Comparison of ENCODE assay signal across 24 cellular contexts in the genomic region with DNA sequence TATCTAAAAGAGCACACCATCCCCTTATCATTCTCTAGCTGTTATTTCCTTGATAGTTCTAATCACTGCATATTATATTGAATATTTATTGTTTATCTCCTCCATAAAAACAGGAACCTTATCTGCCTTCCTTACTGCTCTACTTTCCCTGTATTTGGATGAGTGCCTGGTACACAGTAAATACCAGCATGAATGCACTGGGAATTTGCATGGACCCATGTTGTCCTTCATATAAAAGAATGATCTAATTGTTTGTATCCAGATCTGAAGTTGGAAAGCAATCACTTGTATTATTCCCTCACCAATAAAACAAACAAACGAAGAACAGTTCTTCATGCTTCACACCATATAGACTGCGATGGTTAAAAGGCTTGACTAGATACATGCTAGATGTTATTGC. TPM values are rescaled to one million over a fixed set of nuclear protein-coding genes. Genes with fewer than 3 reads are reported as not detected.
DNase-seq lines count a peak whose midpoint lies in the region; ATAC-seq and TF ChIP-seq lines count a peak whose summit lies in the region.
"Had no signal": no experiment of that assay in that cellular context is flagged by ENCODE, and none has a peak within 500 bp of the region (broad histone marks: within the 10 kb centered on the region; RNA-seq: fewer than 3 reads in every experiment).

No MANE protein-coding gene starts in this region.

- intact Hi-C loops in dorsolateral prefrontal cortex (cut with DNase I), result no loop called here

- TF ChIP-seq CTCF in dorsolateral prefrontal cortex (IDR thresholded peaks at IDR 0.05 in 54 of 56, conservative IDR thresholded peaks at IDR 0.05 in 2 of 56; ENCODE audit: low read depth in 1 of 56, partially characterized antibody in 56 of 56), result no peak

- H3K4me3 ChIP-seq in dorsolateral prefrontal cortex, result no peak overlapping the region
- H3K4me3 ChIP-seq: GM23338 had no signal

- peak overlapping the region in 40 of 59 donors; percentile 2 to 75 (median 44) for H3K27ac ChIP-seq in dorsolateral prefrontal cortex
- H3K27ac ChIP-seq: RWPE1 had no signal

- peaks cover 5% of the 10 kb centered on the region for H3K36me3 Mint-ChIP-seq in activated T-cell treated with anti-CD3 and anti-CD28 coated beads, Interleukin-2, amount 50 U/mL, for 24 hours (ENCODE audit: low read depth)

- H3K27me3 ChIP-seq in dorsolateral prefrontal cortex, result no peaks in the 10 kb centered on the region
- H3K27me3 ChIP-seq: BE2C had no signal

- in situ Hi-C loops in G401 (cut with HindIII; ENCODE audit: low sequenced_read_pairs), result no loop called here

- H3K27ac Mint-ChIP-seq in activated T-cell treated with anti-CD3 and anti-CD28 coated beads, Interleukin-2, amount 50 U/mL, for 24 hours, result no peak overlapping the region
- H3K27ac Mint-ChIP-seq: CD14-positive monocyte; CD8-positive, alpha-beta memory T cell; GM23338; H9 had no signal

- H3K4me1 Mint-ChIP-seq in activated T-cell treated with anti-CD3 and anti-CD28 coated beads, Interleukin-2, amount 50 U/mL, for 24 hours (ENCODE audit: low read depth), result no peaks in the 10 kb centered on the region
- H3K4me1 Mint-ChIP-seq: GM23338, H9 had no signal

- H3K9me3 Mint-ChIP-seq in activated T-cell treated with anti-CD3 and anti-CD28 coated beads, Interleukin-2, amount 50 U/mL, for 24 hours, result no peaks in the 10 kb centered on the region
- H3K9me3 Mint-ChIP-seq: CD8-positive, alpha-beta memory T cell; GM23338; H9 had no signal

- ATAC-seq in HG02588 (IDR thresholded peaks at IDR 0.05; ENCODE audit: unreplicated experiment), result no peak
- ATAC-seq in GM21390 (IDR thresholded peaks at IDR 0.05; ENCODE audit: unreplicated experiment), result no peak
- ATAC-seq: GM23338, HepG2, Panc1 had no signal

- no peaks in the 10 kb centered on the region for H3K27me3 Mint-ChIP-seq in activated T-cell treated with anti-CD3 and anti-CD28 coated beads, Interleukin-2, amount 50 U/mL, for 24 hours
- H3K27me3 Mint-ChIP-seq: CD8-positive, alpha-beta memory T cell had no signal

- no peak overlapping the region for H3K4me3 Mint-ChIP-seq in activated T-cell treated with anti-CD3 and anti-CD28 coated beads, Interleukin-2, amount 50 U/mL, for 24 hours
- H3K4me3 Mint-ChIP-seq: CD14-positive monocyte; CD8-positive, alpha-beta memory T cell; GM23338; H9 had no signal

- peak; percentile 63 for DNase-seq in G401 (ENCODE audit: low spot score)
- DNase-seq in NCI-H526 (lab: John Stamatoyannopoulos, UW), result peak; percentile 80 to 86
- no peak for DNase-seq in dorsolateral prefrontal cortex
- peak; percentile 26 for DNase-seq in putamen (ENCODE audit: low spot score)
- no peak for DNase-seq in activated T-cell treated with anti-CD3 and anti-CD28 coated beads, Interleukin-2, amount 50 U/mL, for 24 hours
- no peak for DNase-seq in foreskin melanocyte
- DNase-seq: BE2C; CD8-positive, alpha-beta memory T cell; H9; Kasumi-1; MV-4-11; NCI-H1105; NCI-H1436 treated with DMSO at 0.1 percent for 48 hours; NCI-H1930; NCI-H2227 treated with DMSO at 0.1 percent for 48 hours; NCI-H510A treated with DMSO at 0.1 percent for 48 hours; SHP77 had no signal

RNA-seq across cellular contexts. Expression of gene CNOT2, which starts 15.3 kb away (rescaled TPM):
- total RNA-seq in G401 (2014; rRNA removed; shearing (Covaris generic)), result 114 and 162 TPM in 2 replicates
- total RNA-seq in dorsolateral prefrontal cortex, result 100 to 1,000 TPM in 13 of 120 experiments, 10 to 100 TPM in 107; 63.7 to 156 (median 84.5) TPM

Comparison
In these comparisons a context has a peak if more than half of its experiments do, and no peak if none do; other contexts are left out.
1. DNase-seq: peak in G401 (single experiment), NCI-H526 (2 of 2) and putamen (single experiment); none in dorsolateral prefrontal cortex (0 of 10), activated T-cell treated with anti-CD3 and anti-CD28 coated beads, Interleukin-2, amount 50 U/mL, for 24 hours (single experiment) and foreskin melanocyte (single experiment).